10 cellular contexts compared by ENCODE assay signal in genomic region chr9:111938427-111938800, GRCh38. TPM values are rescaled to one million over a fixed set of nuclear protein-coding genes. Genes with fewer than 3 reads are reported as not detected.
DNase-seq lines count a peak whose midpoint lies in the region; ATAC-seq and TF ChIP-seq lines count a peak whose summit lies in the region.
"Had no signal": no experiment of that assay in that cellular context is flagged by ENCODE, and none has a peak within 500 bp of the region (broad histone marks: within the 10 kb centered on the region; RNA-seq: fewer than 3 reads in every experiment).

No MANE protein-coding gene starts in this region.

- H3K4me3 ChIP-seq in GM06990 (replicated peaks; ENCODE audit: low read depth, low read length) = peak overlapping the region; percentile 2
- no peak overlapping the region for H3K4me3 ChIP-seq in PC-9
- H3K4me3 ChIP-seq: cardiac muscle cell had no signal

- no peak overlapping the region for H3K4me3 Mint-ChIP-seq in natural killer cell

- H3K27ac ChIP-seq in PC-9 = no peak overlapping the region
- H3K27ac ChIP-seq: cardiac muscle cell had no signal

- peaks cover 23% of the 10 kb centered on the region in 2 donors for H3K4me1 Mint-ChIP-seq in natural killer cell

- DNase-seq in GM06990 (ENCODE audit: extremely low read depth, insufficient read length) = no peak
- no peak for DNase-seq in activated naive CD4-positive, alpha-beta T cell treated with anti-CD3 and anti-CD28 coated beads, Interleukin-2, amount 50 U/mL, for 72 hours (ENCODE audit: low spot score in 2 of 2)
- DNase-seq in natural killer cell = no peak
- no peak for DNase-seq in Ammon's horn (ENCODE audit: low spot score)
- DNase-seq in activated CD4-positive, CD25-positive, alpha-beta regulatory T cell (lab: John Stamatoyannopoulos, UW) = no peak
- no peak for DNase-seq in iPS-NIHi7 (ENCODE audit: extremely low spot score)
- no peak for DNase-seq in PC-9
- DNase-seq: NCI-H1105 had no signal

- H3K9me2 ChIP-seq in PC-9 (ENCODE audit: insufficient read depth) = no peaks in the 10 kb centered on the region

- no peaks in the 10 kb centered on the region for H3K9me3 ChIP-seq in PC-9 (ENCODE audit: insufficient read depth, low read depth)

- H3K27ac Mint-ChIP-seq in activated naive CD4-positive, alpha-beta T cell treated with anti-CD3 and anti-CD28 coated beads, Interleukin-2, amount 50 U/mL, for 72 hours = peak overlapping the region; percentile 85 to 88
- H3K27ac Mint-ChIP-seq in natural killer cell = peak overlapping the region; percentile 66 to 81

- H3K36me3 ChIP-seq in GM06990 (ENCODE audit: control insufficient read depth, insufficient read depth, low read length) (peaks cover 1% of the 10 kb centered on the region), PC-9 (ENCODE audit: low read depth) (peaks cover 18% of the 10 kb centered on the region)

- TF ChIP-seq CTCF in GM06990 (IDR thresholded peaks at IDR 0.05; ENCODE audit: insufficient read depth, low read length, poor library complexity, severe bottlenecking) = no peak
- TF ChIP-seq CTCF in natural killer cell (IDR thresholded peaks at IDR 0.05) = no peak
- TF ChIP-seq CTCF in PC-9 (conservative IDR thresholded peaks at IDR 0.05) = no peak

- POLR2A ChIA-PET in PC-9 (lab: Charles Lee; ENCODE audit: unreplicated experiment) = no interaction called here

- peaks cover 28% of the 10 kb centered on the region; the same call in 1 of the 2 replicates for H3F3A ChIP-seq in PC-9 (ENCODE audit: insufficient read depth, low read depth)

- no peaks in the 10 kb centered on the region for H4K20me1 ChIP-seq in PC-9 (ENCODE audit: insufficient read depth)

- H3K9me3 Mint-ChIP-seq in activated naive CD4-positive, alpha-beta T cell treated with anti-CD3 and anti-CD28 coated beads, Interleukin-2, amount 50 U/mL, for 72 hours = peaks cover 8% of the 10 kb centered on the region in 2 donors
- peaks cover 0 to 2% of the 10 kb centered on the region in 2 donors for H3K9me3 Mint-ChIP-seq in natural killer cell

- H2AFZ ChIP-seq in PC-9 = no peak overlapping the region

- H3K4me2 ChIP-seq in PC-9 = no peak overlapping the region

- H3K27me3 Mint-ChIP-seq in natural killer cell (ENCODE audit: low read depth in 2 of 2) = no peaks in the 10 kb centered on the region

- no peaks in the 10 kb centered on the region for H3K4me1 ChIP-seq in PC-9 (replicated peaks; ENCODE audit: insufficient read depth)

- H3K79me2 ChIP-seq in PC-9 (ENCODE audit: low read depth) = no peaks in the 10 kb centered on the region

- peaks cover 13 to 35% of the 10 kb centered on the region in 2 donors for H3K36me3 Mint-ChIP-seq in activated naive CD4-positive, alpha-beta T cell treated with anti-CD3 and anti-CD28 coated beads, Interleukin-2, amount 50 U/mL, for 72 hours
- H3K36me3 Mint-ChIP-seq in natural killer cell = peaks cover 12% of the 10 kb centered on the region

- CTCF ChIA-PET in PC-9 (lab: Charles Lee) = no interaction called here

- no TSS peak for BruUV-seq in PC-9 (replicated peaks; lab: Mats Ljungman, UMichigan)

- H3K27me3 ChIP-seq in GM06990 (replicated peaks; ENCODE audit: control insufficient read depth, insufficient read depth, low read length) (no peaks in the 10 kb centered on the region), PC-9 (ENCODE audit: insufficient read depth, low read depth) (no peaks in the 10 kb centered on the region)
- H3K27me3 ChIP-seq: cardiac muscle cell had no signal

- intact Hi-C loops in natural killer cell (cut with micrococcal nuclease) = no loop called here
- intact Hi-C loops in PC-9 (cut with micrococcal nuclease; ENCODE audit: unreplicated experiment) = loop anchor here (10.0 kb wide), 1 partner anchor 344 kb away; the partner anchor contains the start of gene PTGR1

- ATAC-seq in GM21381 (IDR thresholded peaks at IDR 0.05; ENCODE audit: unreplicated experiment) (peak; percentile 15), natural killer cell (no peak)
- peak in 1 of 2 donors; percentile 18 for ATAC-seq in activated naive CD4-positive, alpha-beta T cell treated with anti-CD3 and anti-CD28 coated beads, Interleukin-2, amount 50 U/mL, for 72 hours

RNA-seq across cellular contexts. Expression of gene UGCG, which starts 41.8 kb away (rescaled TPM):
- total RNA-seq in activated naive CD4-positive, alpha-beta T cell treated with anti-CD3 and anti-CD28 coated beads, Interleukin-2, amount 50 U/mL, for 72 hours = 10 to 100 TPM; 12.5 to 23.5 TPM
- total RNA-seq in natural killer cell (10 to 100 TPM; 17.9 to 21.4 (median 18.8) TPM), PC-9 (2021) (79.8 and 88.7 TPM in 2 replicates)
